1 cellular context compared by ENCODE assay signal in the genomic region with DNA sequence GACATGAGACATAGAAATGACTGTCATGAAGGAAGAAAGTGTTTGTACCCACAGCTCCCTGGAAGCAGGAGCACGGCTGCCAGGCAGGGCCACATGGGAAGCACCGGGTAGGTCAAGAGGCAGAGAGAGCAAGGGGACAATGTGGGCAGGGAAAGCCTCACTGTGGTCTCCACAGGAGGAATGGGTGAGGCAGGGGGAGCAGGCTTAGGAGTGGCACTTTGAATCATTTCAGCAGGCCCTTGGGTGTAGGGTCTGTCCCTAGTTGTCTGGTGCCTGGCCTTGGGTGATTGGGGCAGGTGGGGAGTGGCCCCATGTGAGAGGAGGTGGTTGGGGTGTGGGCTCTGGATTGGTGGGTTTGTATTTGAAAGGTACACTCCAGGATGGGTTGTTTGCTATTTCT.
TF ChIP-seq lines count a peak whose summit lies in the region.

No MANE protein-coding gene starts in this region.

TF ChIP-seq in H1, 55 proteins besides CTCF, POLR2A, EP300 and RAD21 (continued from another document):
- no peak for TF ChIP-seq BRCA1 (IDR thresholded peaks at IDR 0.05; ENCODE audit: low read depth, low read length)
- TF ChIP-seq SIRT6 (IDR thresholded peaks at IDR 0.05; ENCODE audit: low read length): no peak
- no peak for TF ChIP-seq SP1 (IDR thresholded peaks at IDR 0.05; ENCODE audit: low read depth, low read length)
- no peak for TF ChIP-seq SP4 (IDR thresholded peaks at IDR 0.05; ENCODE audit: low read length)
- no peak for TF ChIP-seq POU5F1 (IDR thresholded peaks at IDR 0.05; ENCODE audit: low read depth, low read length)
- no peak for TF ChIP-seq GABPA (IDR thresholded peaks at IDR 0.05; ENCODE audit: borderline replicate concordance, insufficient read depth, low read length)
- no peak for TF ChIP-seq CTBP2 (IDR thresholded peaks at IDR 0.05; ENCODE audit: borderline replicate concordance, insufficient read depth, insufficient read length, low read length)
- TF ChIP-seq BCL11A (IDR thresholded peaks at IDR 0.05; ENCODE audit: low read depth in 2 of 2, low read length in 2 of 2): no peak
- TF ChIP-seq JUN (IDR thresholded peaks at IDR 0.05; ENCODE audit: low read depth, low read length): no peak
- TF ChIP-seq MAFK (IDR thresholded peaks at IDR 0.05; ENCODE audit: low read depth, low read length): no peak
- TF ChIP-seq KDM1A (IDR thresholded peaks at IDR 0.05; ENCODE audit: borderline replicate concordance, low read length): no peak
- TF ChIP-seq SP2 (IDR thresholded peaks at IDR 0.05; ENCODE audit: low read length): no peak
- no peak for TF ChIP-seq KDM5A (IDR thresholded peaks at IDR 0.05; ENCODE audit: low read length)
- TF ChIP-seq, protein P1, sequence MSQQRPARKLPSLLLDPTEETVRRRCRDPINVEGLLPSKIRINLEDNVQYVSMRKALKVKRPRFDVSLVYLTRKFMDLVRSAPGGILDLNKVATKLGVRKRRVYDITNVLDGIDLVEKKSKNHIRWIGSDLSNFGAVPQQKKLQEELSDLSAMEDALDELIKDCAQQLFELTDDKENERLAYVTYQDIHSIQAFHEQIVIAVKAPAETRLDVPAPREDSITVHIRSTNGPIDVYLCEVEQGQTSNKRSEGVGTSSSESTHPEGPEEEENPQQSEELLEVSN (IDR thresholded peaks at IDR 0.05): no peak
- no peak for TF ChIP-seq ZNF274 (IDR thresholded peaks at IDR 0.05; ENCODE audit: borderline replicate concordance, extremely low read depth, low read length)
- TF ChIP-seq HDAC6 (IDR thresholded peaks at IDR 0.05; ENCODE audit: low read depth, low read length): no peak
- TF ChIP-seq, protein P2, sequence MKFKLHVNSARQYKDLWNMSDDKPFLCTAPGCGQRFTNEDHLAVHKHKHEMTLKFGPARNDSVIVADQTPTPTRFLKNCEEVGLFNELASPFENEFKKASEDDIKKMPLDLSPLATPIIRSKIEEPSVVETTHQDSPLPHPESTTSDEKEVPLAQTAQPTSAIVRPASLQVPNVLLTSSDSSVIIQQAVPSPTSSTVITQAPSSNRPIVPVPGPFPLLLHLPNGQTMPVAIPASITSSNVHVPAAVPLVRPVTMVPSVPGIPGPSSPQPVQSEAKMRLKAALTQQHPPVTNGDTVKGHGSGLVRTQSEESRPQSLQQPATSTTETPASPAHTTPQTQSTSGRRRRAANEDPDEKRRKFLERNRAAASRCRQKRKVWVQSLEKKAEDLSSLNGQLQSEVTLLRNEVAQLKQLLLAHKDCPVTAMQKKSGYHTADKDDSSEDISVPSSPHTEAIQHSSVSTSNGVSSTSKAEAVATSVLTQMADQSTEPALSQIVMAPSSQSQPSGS (IDR thresholded peaks at IDR 0.05; ENCODE audit: low read length): no peak
- TF ChIP-seq JUND (IDR thresholded peaks at IDR 0.05; ENCODE audit: low read length): no peak
- no peak for TF ChIP-seq ASH2L (IDR thresholded peaks at IDR 0.05; ENCODE audit: low read length)
